In genomic region chr18:23422751-23423418, GRCh38 we compare ENCODE assay signal across 9 cellular contexts. TPM values are rescaled to one million over a fixed set of nuclear protein-coding genes. Genes with fewer than 3 reads are reported as not detected.
A peak's percentile ranks its signal among the peaks of the same experiment; 100 is the strongest.
DNase-seq lines count a peak whose midpoint lies in the region; ATAC-seq and TF ChIP-seq lines count a peak whose summit lies in the region.
"Had no signal": no experiment of that assay in that cellular context is flagged by ENCODE, and none has a peak within 500 bp of the region (broad histone marks: within the 10 kb centered on the region; RNA-seq: fewer than 3 reads in every experiment).

No MANE protein-coding gene starts in this region.

- TF ChIP-seq POLR2A in Peyer's patch (IDR thresholded peaks at IDR 0.05) (peak in 1 of 2 donors; percentile 49), stomach (IDR thresholded peaks at IDR 0.05) (no peak)

- no peaks in the 10 kb centered on the region for H3K27me3 ChIP-seq in Peyer's patch
- no peaks in the 10 kb centered on the region for H3K27me3 ChIP-seq in foreskin keratinocyte
- H3K27me3 ChIP-seq in stomach, result no peaks in the 10 kb centered on the region

- 42 to 68% (median 64%) methylated on average over 4 of the region's 4 CpGs for WGBS in stomach, 5 donors

- no peak overlapping the region for H3K4me3 ChIP-seq in Peyer's patch
- H3K4me3 ChIP-seq in stomach, result no peak overlapping the region
- H3K4me3 ChIP-seq: SK-N-MC had no signal

- TF ChIP-seq CTCF in GM20000 (IDR thresholded peaks at IDR 0.05; ENCODE audit: extremely low read depth, missing control alignments) (no peak), Peyer's patch (IDR thresholded peaks at IDR 0.05) (peak in 1 of 6 experiments; percentile 17), foreskin keratinocyte (conservative IDR thresholded peaks at IDR 0.05) (no peak), stomach (IDR thresholded peaks at IDR 0.05) (no peak)

- H3K4me1 ChIP-seq in Peyer's patch (peaks cover 0 to 6% (median 1%) of the 10 kb centered on the region in 4 donors), foreskin keratinocyte (no peaks in the 10 kb centered on the region), stomach (peaks cover 0 to 5% (median 0%) of the 10 kb centered on the region in 4 donors)

- ATAC-seq in HG03442 (IDR thresholded peaks at IDR 0.05; ENCODE audit: unreplicated experiment), result peak; percentile 87
- no peak for ATAC-seq in foreskin keratinocyte

- no peaks in the 10 kb centered on the region for H3K9me3 ChIP-seq in Peyer's patch
- H3K9me3 ChIP-seq in stomach, result no peaks in the 10 kb centered on the region

- DNase-seq in GM03348 (ENCODE audit: low spot score) (peak; percentile 67), GM20000 (ENCODE audit: low spot score) (peak; percentile 69), Peyer's patch (peak; percentile 18 to 91 (median 86)), foreskin keratinocyte (peak; percentile 30 to 50), stomach (peak; percentile 57)
- no peak for DNase-seq in stimulated activated CD4-positive, alpha-beta T cell treated with anti-CD3 and anti-CD28 coated beads, Interleukin-4, amount 100 ng/mL, for 1 hour
- DNase-seq in activated CD4-positive, CD25-positive, alpha-beta regulatory T cell (lab: John Stamatoyannopoulos, UW), result no peak

- intact Hi-C loops in stomach (cut with DNase I; ENCODE audit: low total_unique reads), result loop anchor here (10.0 kb wide), 1 partner anchor 618 kb away; no protein-coding TSS in a partner anchor

- H3K27ac ChIP-seq in Peyer's patch, result peak overlapping the region in 3 of 4 donors; percentile 55 to 81 (median 79)
- no peak overlapping the region for H3K27ac ChIP-seq in foreskin keratinocyte
- peak overlapping the region in 2 of 5 donors; percentile 40 to 43 for H3K27ac ChIP-seq in stomach
- H3K27ac ChIP-seq: SK-N-MC had no signal

- TF ChIP-seq EP300 in stomach (IDR thresholded peaks at IDR 0.05), result no peak

- no peaks in the 10 kb centered on the region for H3K36me3 ChIP-seq in Peyer's patch
- H3K36me3 ChIP-seq in stomach, result no peaks in the 10 kb centered on the region

RNA-seq across cellular contexts. Expression of gene RIOK3, which starts 30.2 kb away (rescaled TPM):
- total RNA-seq in Peyer's patch, result 100 to 1,000 TPM in 3 of 4 donors, 10 to 100 TPM in 1; 66.0 to 262 (median 160) TPM
- 48.7 and 54.3 TPM in 2 replicates for total RNA-seq in foreskin keratinocyte
- 17.5 and 17.8 TPM in 2 replicates for polyA plus RNA-seq in foreskin keratinocyte
- total RNA-seq in stomach, result 100 to 1,000 TPM in 1 of 5 donors, 10 to 100 TPM in 4; 49.4 to 140 (median 67.2) TPM
- 10 to 100 TPM; 28.3 to 76.7 (median 52.7) TPM for polyA plus RNA-seq in stomach

Comparison
In these comparisons a context has a peak if more than half of its experiments do, and no peak if none do; other contexts are left out.
1. DNase-seq: peak in GM03348 (single experiment), GM20000 (single experiment), Peyer's patch (3 of 3), foreskin keratinocyte (2 of 2) and stomach (single experiment); none in stimulated activated CD4-positive, alpha-beta T cell treated with anti-CD3 and anti-CD28 coated beads, Interleukin-4, amount 100 ng/mL, for 1 hour (single experiment) and activated CD4-positive, CD25-positive, alpha-beta regulatory T cell (0 of 4).